In genomic region chrX:45749375-45749774, GRCh38 we compare ENCODE assay signal across 9 cellular contexts.
A peak's percentile ranks its signal among the peaks of the same experiment; 100 is the strongest.
DNase-seq lines count a peak whose midpoint lies in the region; ATAC-seq and TF ChIP-seq lines count a peak whose summit lies in the region.
"Had no signal": no experiment of that assay in that cellular context is flagged by ENCODE, and none has a peak within 500 bp of the region (broad histone marks: within the 10 kb centered on the region; RNA-seq: fewer than 3 reads in every experiment).

No MANE protein-coding gene starts in this region.

- H3K9me3 ChIP-seq in DND-41 (ENCODE audit: insufficient read depth, low read length, severe bottlenecking) (no peaks in the 10 kb centered on the region), ascending aorta (no peaks in the 10 kb centered on the region)

- H3K36me3 ChIP-seq in DND-41 (ENCODE audit: insufficient read depth, low read length) (peaks cover 22% of the 10 kb centered on the region; the same call in 1 of the 2 replicates), ascending aorta (no peaks in the 10 kb centered on the region)

- no peak overlapping the region for H2AFZ ChIP-seq in DND-41 (ENCODE audit: low read depth, low read length)

- DNase-seq in DND-41: no peak
- DNase-seq in HFFc6: no peak
- no peak for DNase-seq in ascending aorta (ENCODE audit: low spot score in 2 of 2)
- DNase-seq in medulla oblongata (ENCODE audit: extremely low spot score): peak; percentile 2
- no peak for DNase-seq in mesothelial cell of epicardium (ENCODE audit: low spot score in 2 of 2, unreplicated experiment in 2 of 2)
- DNase-seq: activated CD4-positive, alpha-beta T cell treated with anti-CD3 and anti-CD28 coated beads, Interleukin-2, amount 50 U/mL, for 48 hours had no signal

- peaks cover 10% of the 10 kb centered on the region for H3K4me1 ChIP-seq in DND-41 (ENCODE audit: insufficient read depth, low read length)
- peaks cover 0 to 3% of the 10 kb centered on the region in 2 donors for H3K4me1 ChIP-seq in ascending aorta

- H3K27ac ChIP-seq in DND-41 (ENCODE audit: low read length) (no peak overlapping the region), ascending aorta (no peak overlapping the region)

- H3K4me1 Mint-ChIP-seq in HFFc6 (ENCODE audit: low read depth) (peaks cover 42% of the 10 kb centered on the region), mesothelial cell of epicardium (peaks cover 38% of the 10 kb centered on the region)

- H3K9me3 Mint-ChIP-seq in HFFc6 (no peaks in the 10 kb centered on the region; the same call in 1 of the 2 replicates), mesothelial cell of epicardium (peaks cover 11% of the 10 kb centered on the region)

- no peak overlapping the region; the same call in 1 of the 2 replicates for H3K27ac Mint-ChIP-seq in HFFc6
- no peak overlapping the region for H3K27ac Mint-ChIP-seq in mesothelial cell of epicardium

- ATAC-seq in DND-41 (ENCODE audit: insufficient read depth, low read depth): 0 out of 3 replicates have a peak, but pooled peaks have one; percentile 33
- no peak for ATAC-seq in HG03571 (IDR thresholded peaks at IDR 0.05; ENCODE audit: unreplicated experiment)
- no peak for ATAC-seq in GM21576 (IDR thresholded peaks at IDR 0.05; ENCODE audit: unreplicated experiment)

- no peak overlapping the region for H3K4me2 ChIP-seq in DND-41 (ENCODE audit: insufficient read depth, low read length)

- no peak overlapping the region for H3K9ac ChIP-seq in DND-41 (ENCODE audit: low read depth, low read length)

- no peaks in the 10 kb centered on the region for H3K27me3 ChIP-seq in DND-41 (ENCODE audit: insufficient read depth, low read length, poor library complexity)
- H3K27me3 ChIP-seq in ascending aorta: no peaks in the 10 kb centered on the region

- H4K20me1 ChIP-seq in DND-41 (ENCODE audit: insufficient read depth, low read length): peaks cover 4% of the 10 kb centered on the region; the same call in 1 of the 2 replicates

- H3K79me2 ChIP-seq in DND-41 (ENCODE audit: insufficient read depth, low read length): 0 out of 2 replicates have a peak, but pooled peaks cover 2% of the 10 kb centered on the region

- H3K4me3 ChIP-seq in DND-41 (ENCODE audit: low read depth in 1 of 2, low read length in 2 of 2): no peak overlapping the region
- no peak overlapping the region for H3K4me3 ChIP-seq in ascending aorta

- H3K27me3 Mint-ChIP-seq in HFFc6 (ENCODE audit: insufficient read depth) (peaks cover 27% of the 10 kb centered on the region), mesothelial cell of epicardium (ENCODE audit: low read depth) (no peaks in the 10 kb centered on the region)

- TF ChIP-seq CTCF in DND-41 (IDR thresholded peaks at IDR 0.05; ENCODE audit: borderline replicate concordance, extremely low read depth, low read length, poor library complexity, severe bottlenecking) (peak; percentile 35), HFFc6 (IDR thresholded peaks at IDR 0.05) (peak; percentile 53), ascending aorta (IDR thresholded peaks at IDR 0.05) (peak in 2 of 3 experiments; percentile 16 to 41), mesothelial cell of epicardium (IDR thresholded peaks at IDR 0.05; ENCODE audit: unreplicated experiment) (no peak)

- intact Hi-C loops in ascending aorta (cut with DNase I): loop anchor here (2.0 to 5.0 kb wide), 3 partner anchors 152 to 427 kb away; no protein-coding TSS in a partner anchor

- H3K4me3 Mint-ChIP-seq in HFFc6: no peak overlapping the region; the same call in 1 of the 2 replicates
- H3K4me3 Mint-ChIP-seq in mesothelial cell of epicardium: no peak overlapping the region
- H3K4me3 Mint-ChIP-seq: neural crest cell had no signal

- H3K36me3 Mint-ChIP-seq in HFFc6 (ENCODE audit: low read depth): peaks cover 47% of the 10 kb centered on the region
- no peaks in the 10 kb centered on the region for H3K36me3 Mint-ChIP-seq in mesothelial cell of epicardium
